ENCODE assay signal across 1 cellular context in the genomic region with DNA sequence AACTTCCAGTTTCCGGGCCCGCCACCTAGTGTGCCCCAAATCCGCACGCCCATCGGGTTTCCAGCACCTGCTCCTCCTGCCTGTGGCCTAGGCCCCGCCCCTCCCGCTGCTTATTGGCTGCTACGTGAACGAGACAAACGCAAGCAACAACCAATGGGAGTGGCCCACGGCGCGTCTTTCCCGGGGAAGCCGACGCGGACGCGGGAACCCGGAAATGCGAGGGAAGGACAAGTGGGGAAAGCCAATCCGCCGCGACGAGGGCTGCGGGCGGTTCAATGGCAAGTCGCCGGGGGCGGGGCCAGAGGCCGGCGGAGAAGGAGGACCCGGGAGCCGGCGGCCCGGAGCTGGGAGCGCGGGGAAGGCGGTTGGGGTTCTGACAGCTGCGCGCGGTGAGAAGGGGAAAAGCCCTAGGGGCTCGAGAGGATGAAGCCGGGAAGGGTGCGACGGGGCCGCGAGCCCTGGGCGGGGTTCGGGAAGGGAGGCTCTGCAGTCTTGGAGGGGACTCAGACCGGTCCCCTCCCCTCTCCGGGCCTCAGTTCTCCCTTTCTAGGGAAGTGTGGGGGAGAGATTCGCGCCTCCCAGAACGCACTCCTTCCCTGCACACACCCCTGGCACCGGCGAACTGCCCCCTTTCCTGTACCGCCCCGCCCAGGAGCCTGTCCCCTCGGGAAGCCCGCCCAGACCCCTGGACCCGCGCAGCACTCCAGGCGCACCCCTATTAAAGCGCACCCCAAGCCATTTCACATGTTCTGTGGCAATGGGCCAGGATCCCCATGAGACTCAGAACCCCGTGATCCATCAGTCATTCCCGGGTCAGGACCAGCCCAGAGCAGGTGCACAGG.
TF ChIP-seq lines count a peak whose summit lies in the region.

A gene (plus strand): TSS at position 305 of the 842 bp plus-strand sequence. CDS start 1,696 bp downstream, outside the sequence.

TF ChIP-seq in HEK293, 187 proteins besides CTCF, POLR2A, EP300 and RAD21 (continued from another document):
- TF ChIP-seq ZNF843 (tag by site-specific recombination; IDR thresholded peaks at IDR 0.05): 0 out of 2 replicates have a peak, but pooled peaks have one; percentile 14
- peak; percentile 60 for TF ChIP-seq WT1 (tag by site-specific recombination; IDR thresholded peaks at IDR 0.05)
- TF ChIP-seq ZNF561 (tag by site-specific recombination; IDR thresholded peaks at IDR 0.05; ENCODE audit: borderline replicate concordance): peak; percentile 44; the same call in 1 of the 2 replicates
- TF ChIP-seq ZNF155 (tag by site-specific recombination; IDR thresholded peaks at IDR 0.05): no peak
- TF ChIP-seq GLIS2 (tag by site-specific recombination; IDR thresholded peaks at IDR 0.05): peak; percentile 63
- TF ChIP-seq ZNF707 (tag by site-specific recombination; IDR thresholded peaks at IDR 0.05): no peak
- peak; percentile 41; the same call in 1 of the 2 replicates for TF ChIP-seq PRDM1 (tag by site-specific recombination; IDR thresholded peaks at IDR 0.05)
- no peak; the same call in 1 of the 2 replicates for TF ChIP-seq ZNF2 (tag by site-specific recombination; IDR thresholded peaks at IDR 0.05)
- TF ChIP-seq IKZF3 (tag by site-specific recombination; IDR thresholded peaks at IDR 0.05): peak; percentile 81
- TF ChIP-seq ZNF501 (tag by site-specific recombination; IDR thresholded peaks at IDR 0.05): peak; percentile 79
- TF ChIP-seq KLF7 (tag by site-specific recombination; IDR thresholded peaks at IDR 0.05; ENCODE audit: borderline replicate concordance): no peak
- TF ChIP-seq ZNF394 (tag by site-specific recombination; IDR thresholded peaks at IDR 0.05; ENCODE audit: borderline replicate concordance): no peak
